Comparison of ENCODE assay signal across 1 cellular context in the genomic region with DNA sequence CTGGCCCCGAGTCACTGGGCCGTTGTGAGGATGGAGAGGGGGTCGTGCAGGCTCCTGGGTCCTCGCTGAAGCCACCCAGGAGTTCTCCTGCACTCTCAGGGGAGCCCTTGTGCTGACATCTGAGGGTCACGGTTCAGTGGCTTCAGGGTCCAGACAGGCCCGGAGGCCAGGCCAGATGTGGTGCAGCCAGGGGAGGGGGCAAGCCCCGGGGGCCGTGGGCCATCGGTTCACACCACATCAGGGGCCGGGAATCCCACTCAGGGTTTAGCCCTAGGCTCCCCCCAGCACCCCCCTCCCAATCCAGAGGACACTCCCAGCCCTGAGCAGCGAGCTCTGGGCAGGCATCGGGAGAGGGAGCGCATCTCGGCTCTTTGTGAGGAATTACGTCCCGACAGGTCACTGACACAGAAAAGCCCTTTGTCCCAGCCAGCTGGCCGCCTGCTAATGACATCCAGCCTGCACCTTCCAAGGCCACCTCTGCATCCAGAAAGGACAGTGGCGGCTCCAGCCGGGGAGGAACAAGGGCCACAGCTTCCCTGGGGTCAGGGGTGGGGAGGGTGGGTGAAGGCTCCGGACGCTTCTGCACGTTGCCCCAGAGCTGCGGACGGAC.
A peak's percentile ranks its signal among the peaks of the same experiment; 100 is the strongest.
TF ChIP-seq lines count a peak whose summit lies in the region.

No MANE protein-coding gene starts in this region.

TF ChIP-seq in HepG2, 621 proteins besides CTCF, POLR2A, EP300 and RAD21 (continued from another document):
- TF ChIP-seq THRA (CRISPR knock-in tag; IDR thresholded peaks at IDR 0.05; ENCODE audit: borderline replicate concordance) (peak; percentile 20; the same call in 1 of the 2 replicates), ZNF781 (CRISPR knock-in tag; IDR thresholded peaks at IDR 0.05; ENCODE audit: borderline replicate concordance, not compliant biosample characterization) (no peak)
- TF ChIP-seq, protein P1, sequence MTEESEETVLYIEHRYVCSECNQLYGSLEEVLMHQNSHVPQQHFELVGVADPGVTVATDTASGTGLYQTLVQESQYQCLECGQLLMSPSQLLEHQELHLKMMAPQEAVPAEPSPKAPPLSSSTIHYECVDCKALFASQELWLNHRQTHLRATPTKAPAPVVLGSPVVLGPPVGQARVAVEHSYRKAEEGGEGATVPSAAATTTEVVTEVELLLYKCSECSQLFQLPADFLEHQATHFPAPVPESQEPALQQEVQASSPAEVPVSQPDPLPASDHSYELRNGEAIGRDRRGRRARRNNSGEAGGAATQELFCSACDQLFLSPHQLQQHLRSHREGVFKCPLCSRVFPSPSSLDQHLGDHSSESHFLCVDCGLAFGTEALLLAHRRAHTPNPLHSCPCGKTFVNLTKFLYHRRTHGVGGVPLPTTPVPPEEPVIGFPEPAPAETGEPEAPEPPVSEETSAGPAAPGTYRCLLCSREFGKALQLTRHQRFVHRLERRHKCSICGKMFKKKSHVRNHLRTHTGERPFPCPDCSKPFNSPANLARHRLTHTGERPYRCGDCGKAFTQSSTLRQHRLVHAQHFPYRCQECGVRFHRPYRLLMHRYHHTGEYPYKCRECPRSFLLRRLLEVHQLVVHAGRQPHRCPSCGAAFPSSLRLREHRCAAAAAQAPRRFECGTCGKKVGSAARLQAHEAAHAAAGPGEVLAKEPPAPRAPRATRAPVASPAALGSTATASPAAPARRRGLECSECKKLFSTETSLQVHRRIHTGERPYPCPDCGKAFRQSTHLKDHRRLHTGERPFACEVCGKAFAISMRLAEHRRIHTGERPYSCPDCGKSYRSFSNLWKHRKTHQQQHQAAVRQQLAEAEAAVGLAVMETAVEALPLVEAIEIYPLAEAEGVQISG (CRISPR knock-in tag; IDR thresholded peaks at IDR 0.05) = peak; percentile 14; the same call in 1 of the 2 replicates
